ENCODE assay signal across 8 cellular contexts in genomic region chr3:51682079-51682478, GRCh38. TPM values are rescaled to one million over a fixed set of nuclear protein-coding genes. Genes with fewer than 3 reads are reported as not detected.
A peak's percentile ranks its signal among the peaks of the same experiment; 100 is the strongest.
DNase-seq lines count a peak whose midpoint lies in the region; ATAC-seq and TF ChIP-seq lines count a peak whose summit lies in the region.

No MANE protein-coding gene starts in this region.

- H3K36me3 ChIP-seq in IMR-90 (ENCODE audit: control insufficient read depth, insufficient read depth, low read length) (peaks cover 30% of the 10 kb centered on the region), upper lobe of left lung (peaks cover 0 to 26% (median 17%) of the 10 kb centered on the region in 4 donors)

- H3K27me3 Mint-ChIP-seq in osteocyte (ENCODE audit: unreplicated experiment): no peaks in the 10 kb centered on the region

- DNase-seq in EL (peak; percentile 87), IMR-90 (peak; percentile 88), SHP77 (lab: John Stamatoyannopoulos, UW) (peak; percentile 60 to 72), foreskin keratinocyte (peak; percentile 54 to 81), osteocyte (ENCODE audit: extremely low spot score, unreplicated experiment) (no peak), upper lobe of left lung (peak in 1 of 2 donors; percentile 78)
- DNase-seq in activated T-helper 9 cell treated with anti-CD3 and anti-CD28 coated beads, Interleukin-2, amount 50 U/mL, for 16 hours (ENCODE audit: low read depth): peak; percentile 56

- H2AK9ac ChIP-seq in IMR-90 (replicated peaks; ENCODE audit: low read depth, low read length, poor library complexity): no peak overlapping the region

- peaks cover 14% of the 10 kb centered on the region for H4K20me1 ChIP-seq in IMR-90 (ENCODE audit: insufficient read depth, low read length)

- H3K9me1 ChIP-seq in IMR-90 (ENCODE audit: insufficient read depth, low read length): 0 out of 2 replicates have a peak, but pooled peaks cover under 1% of the 10 kb centered on the region

- no peaks in the 10 kb centered on the region for H3K9me3 Mint-ChIP-seq in osteocyte (ENCODE audit: unreplicated experiment)

- H3K4me3 ChIP-seq in IMR-90 (ENCODE audit: insufficient read depth, low read depth, low read length) (no peak overlapping the region), upper lobe of left lung (no peak overlapping the region)

- H3K4me2 ChIP-seq in IMR-90 (ENCODE audit: low read depth, low read length): no peak overlapping the region

- peaks cover 27 to 29% of the 10 kb centered on the region in 2 experiments; a peak in 3 of 4 replicates for H3K79me1 ChIP-seq in IMR-90 (ENCODE audit: low read depth in 1 of 2, low read length in 2 of 2)

- no peak overlapping the region for H3K14ac ChIP-seq in IMR-90 (replicated peaks; ENCODE audit: low read depth, low read length)

- peaks cover 19% of the 10 kb centered on the region for H3K36me3 Mint-ChIP-seq in osteocyte (ENCODE audit: unreplicated experiment)

- peaks cover 35% of the 10 kb centered on the region for H3K4me1 Mint-ChIP-seq in osteocyte (ENCODE audit: unreplicated experiment)

- no peak overlapping the region for H3K18ac ChIP-seq in IMR-90 (ENCODE audit: low read depth, low read length)

- no peak overlapping the region for H2BK5ac ChIP-seq in IMR-90 (ENCODE audit: low read depth, low read length, poor library complexity, severe bottlenecking)

- intact Hi-C loops in IMR-90 (cut with micrococcal nuclease): loop anchor here (1.0 kb wide), 2 partner anchors 180 to 291 kb away; partner anchors contain the start of gene RBM15B

- peak overlapping the region; percentile 13 for H3K27ac Mint-ChIP-seq in osteocyte (ENCODE audit: unreplicated experiment)

- TF ChIP-seq CTCF in IMR-90 (conservative IDR thresholded peaks at IDR 0.05; ENCODE audit: low read depth, low read length): peak; percentile 92
- peak; percentile 96 for TF ChIP-seq CTCF in foreskin keratinocyte (conservative IDR thresholded peaks at IDR 0.05)
- TF ChIP-seq CTCF in osteocyte (IDR thresholded peaks at IDR 0.05): peak; percentile 76
- TF ChIP-seq CTCF in upper lobe of left lung (IDR thresholded peaks at IDR 0.05): peak; percentile 74 to 91 (median 88)

- H3K4ac ChIP-seq in IMR-90 (ENCODE audit: low read depth, low read length): no peak overlapping the region

- H4K8ac ChIP-seq in IMR-90 (ENCODE audit: low read depth in 2 of 2, low read length in 2 of 2): no peak overlapping the region

- H3K27me3 ChIP-seq in IMR-90 (ENCODE audit: control insufficient read depth, insufficient read depth, low read length) (no peaks in the 10 kb centered on the region), foreskin keratinocyte (no peaks in the 10 kb centered on the region), upper lobe of left lung (no peaks in the 10 kb centered on the region)

- H3K27ac ChIP-seq in IMR-90 (ENCODE audit: insufficient read depth, low read length): no peak overlapping the region
- H3K27ac ChIP-seq in foreskin keratinocyte: no peak overlapping the region
- peak overlapping the region in 2 of 4 donors; percentile 30 to 38 for H3K27ac ChIP-seq in upper lobe of left lung

- no peak overlapping the region for H3K23ac ChIP-seq in IMR-90 (ENCODE audit: low read depth, low read length)

- H4K5ac ChIP-seq in IMR-90 (ENCODE audit: low read depth, low read length): no peak overlapping the region

- H2BK20ac ChIP-seq in IMR-90 (ENCODE audit: low read depth, low read length): no peak overlapping the region

- no peak overlapping the region for H2AFZ ChIP-seq in IMR-90 (replicated peaks; ENCODE audit: low read length, poor library complexity)

- no peak overlapping the region for H4K91ac ChIP-seq in IMR-90 (ENCODE audit: insufficient read depth, low read depth, low read length)

- H2AK5ac ChIP-seq in IMR-90 (ENCODE audit: low read depth, low read length): no peak overlapping the region

- no peak overlapping the region for H2BK15ac ChIP-seq in IMR-90 (ENCODE audit: low read depth, low read length)

- POLR2A ChIA-PET in IMR-90 (lab: Charles Lee; ENCODE audit: unreplicated experiment): interaction anchor here (2.8 kb wide), 1 partner anchor 183 kb away, joined by 9 read pairs; the partner anchor contains the start of gene DCAF1

- H2BK120ac ChIP-seq in IMR-90 (ENCODE audit: low read depth, low read length): no peak overlapping the region

- TF ChIP-seq RAD21 in IMR-90 (IDR thresholded peaks at IDR 0.05; ENCODE audit: low read length): peak; percentile 93

- no peak for TF ChIP-seq POLR2A in IMR-90 (IDR thresholded peaks at IDR 0.05; ENCODE audit: low read depth, low read length)
- TF ChIP-seq POLR2A in upper lobe of left lung (IDR thresholded peaks at IDR 0.05): no peak

- WGBS in IMR-90 (ENCODE audit: extremely low coverage in 2 of 2, insufficient read length in 1 of 2), 2 experiments: 40% methylated on average over 1 of the region's 4 CpGs; no CpG with 5 or more reads in 1 of the 2 experiments
- WGBS in upper lobe of left lung, 2 donors: 13 to 29% methylated on average over 4 of the region's 4 CpGs

- H3K4me1 ChIP-seq in IMR-90 (ENCODE audit: control insufficient read depth, insufficient read depth, low read length): peaks cover 3% of the 10 kb centered on the region; the same call in 1 of the 2 replicates
- peaks cover 18% of the 10 kb centered on the region for H3K4me1 ChIP-seq in foreskin keratinocyte
- H3K4me1 ChIP-seq in upper lobe of left lung: peaks cover 38 to 54% (median 44%) of the 10 kb centered on the region in 4 donors

- no TSS peak for BruUV-seq in IMR-90 (replicated peaks; lab: Mats Ljungman, UMichigan)

- H3K4me3 Mint-ChIP-seq in osteocyte (ENCODE audit: unreplicated experiment): no peak overlapping the region

- ATAC-seq in GM21529 (IDR thresholded peaks at IDR 0.05; ENCODE audit: unreplicated experiment) (peak; percentile 89), IMR-90 (ENCODE audit: low read depth) (peak; percentile 99), foreskin keratinocyte (peak; percentile 84), upper lobe of left lung (ENCODE audit: low FRiP score in 2 of 2) (peak; percentile 70 to 89)

- in situ Hi-C loops in IMR-90 (cut with MboI; ENCODE audit: low sequenced_read_pairs): loop anchor here (5.0 to 25.0 kb wide), 2 partner anchors 180 to 1070 kb away; partner anchors contain the start of genes CISH, DCAF1 and MAPKAPK3

- CTCF ChIA-PET in IMR-90 (lab: Yijun Ruan, JAX): interaction anchor here (0.6 to 3.5 kb wide), 14 partner anchors 9 to 1066 kb away, joined by 3 to 34 read pairs (median 4); partner anchors contain the start of gene DCAF1

- TF ChIP-seq EP300 in upper lobe of left lung (IDR thresholded peaks at IDR 0.05): no peak

- H3K56ac ChIP-seq in IMR-90 (ENCODE audit: extremely low read depth, insufficient read depth, low read length): no peak overlapping the region

- dilution Hi-C loops in IMR-90 (cut with HindIII; ENCODE audit: low sequenced_read_pairs, unreplicated experiment): no loop called here

- H3K9ac ChIP-seq in IMR-90 (ENCODE audit: low read depth, low read length): no peak overlapping the region

- no peaks in the 10 kb centered on the region for H3K9me3 ChIP-seq in IMR-90 (ENCODE audit: control insufficient read depth, insufficient read depth, low read length)
- H3K9me3 ChIP-seq in upper lobe of left lung: no peaks in the 10 kb centered on the region

TF ChIP-seq in IMR-90, 13 proteins besides CTCF, POLR2A, EP300 and RAD21:
- TF ChIP-seq MAZ (IDR thresholded peaks at IDR 0.05; ENCODE audit: borderline replicate concordance, low read depth, low read length): no peak; the same call in 1 of the 2 replicates
- no peak for TF ChIP-seq MXI1 (IDR thresholded peaks at IDR 0.05; ENCODE audit: borderline replicate concordance, low read depth, low read length)
- TF ChIP-seq CEBPB (IDR thresholded peaks at IDR 0.05; ENCODE audit: low read depth, low read length): no peak
- TF ChIP-seq CHD1 (IDR thresholded peaks at IDR 0.05; ENCODE audit: low read depth, low read length): no peak
- peak; percentile 75 for TF ChIP-seq SMC3 (IDR thresholded peaks at IDR 0.05; ENCODE audit: low read depth, low read length)
- no peak for TF ChIP-seq RCOR1 (IDR thresholded peaks at IDR 0.05; ENCODE audit: insufficient replicate concordance, low read length)
- 0 out of 2 replicates have a peak, but pooled peaks have one; percentile 21 for TF ChIP-seq MAFK (IDR thresholded peaks at IDR 0.05; ENCODE audit: low read depth, low read length)

RNA-seq across cellular contexts. Expression of gene TEX264, which starts 11.0 kb away (rescaled TPM):
- total RNA-seq in IMR-90 (2012; rRNA removed): 26.9 and 30.3 TPM in 2 replicates
- 45.0 and 49.0 TPM in 2 replicates for polyA plus RNA-seq in IMR-90 (2012; rRNA removed)
- 31.4 and 67.7 TPM in 2 replicates for polyA plus RNA-seq in IMR-90 (2012; cell fraction: cytosol; rRNA removed)
- 46.0 and 57.8 TPM in 2 replicates for polyA plus RNA-seq in IMR-90 (2012; cell fraction: nucleus; rRNA removed; ENCODE audit: low replicate concordance)
- 54.9 and 57.3 TPM in 2 replicates for total RNA-seq in foreskin keratinocyte
- 77.2 and 82.3 TPM in 2 replicates for polyA plus RNA-seq in foreskin keratinocyte
- 63.0 and 65.2 TPM in 2 replicates for total RNA-seq in osteocyte
- total RNA-seq in upper lobe of left lung: 10 to 100 TPM; 40.4 to 86.5 (median 55.5) TPM

RNA-seq across cellular contexts. Expression of gene GRM2, which starts 24.8 kb away (rescaled TPM):
- total RNA-seq in IMR-90 (2012; rRNA removed) (under 0.01 TPM in 2 replicates), foreskin keratinocyte (not detected in 2 replicates), osteocyte (0.10 and 0.32 TPM in 2 replicates), upper lobe of left lung (1 to 10 TPM in 1 of 6 donors, under 1 TPM in 4, not detected in 1; 0.10 to 1.0 (median 0.30) TPM)
- polyA plus RNA-seq in IMR-90 (2012; rRNA removed) (0.14 and 0.19 TPM in 2 replicates), foreskin keratinocyte (0.04 TPM in 2 replicates)
- 0.13 TPM in 1 of 2 replicates, not detected in the other for polyA plus RNA-seq in IMR-90 (2012; cell fraction: cytosol; rRNA removed)
- polyA plus RNA-seq in IMR-90 (2012; cell fraction: nucleus; rRNA removed; ENCODE audit: low replicate concordance): 0.86 and 2.7 TPM in 2 replicates
